28 cellular contexts compared by ENCODE assay signal in genomic region chr1:29408831-29409605, GRCh38.
"Had no signal": no experiment of that assay in that cellular context is flagged by ENCODE, and none has a peak within 500 bp of the region (broad histone marks: within the 10 kb centered on the region; RNA-seq: fewer than 3 reads in every experiment).

No MANE protein-coding gene starts in this region.

- H2AFZ ChIP-seq: hepatocyte had no signal

- H3K27ac Mint-ChIP-seq: memory B cell; mesothelial cell of epicardium; natural killer cell treated with Interleukin-12 subunit alpha and Interleukin-12 subunit beta and Interleukin-15 and Interleukin-18, amount 100 ng/mL, for 72 hours; stimulated activated effector memory CD8-positive, alpha-beta T cell treated with anti-CD3 and anti-CD28 coated beads, Interleukin-12 subunit alpha, Interleukin-12 subunit beta, amount 100 ng/mL, for 72 hours had no signal

- DNase-seq: cerebellar nuclear complex; dorsolateral prefrontal cortex; effector CD4-positive, alpha-beta T cell; foreskin fibroblast; gastrocnemius medialis; heart left ventricle; mucosa of descending colon; naive B cell; stimulated activated CD4-positive, alpha-beta T cell treated with anti-CD3 and anti-CD28 coated beads, Interleukin-2, amount 100 ng/mL, for 24 hours; stimulated activated CD4-positive, alpha-beta T cell treated with anti-CD3 and anti-CD28 coated beads, Interleukin-4, amount 100 ng/mL, for 24 hours; stimulated activated naive CD4-positive, alpha-beta T cell treated with Interleukin-2 at 50 U/mL for 16 hours; stomach; thyroid gland; trophoblast cell had no signal

- H3K36me3 ChIP-seq: gastrocnemius medialis, heart left ventricle, neutrophil, pancreas, prostate gland, right atrium auricular region, stomach, thyroid gland had no signal

- H3K4me3 ChIP-seq: dorsolateral prefrontal cortex, gastrocnemius medialis, heart left ventricle, hepatocyte, lung, mucosa of descending colon, pancreas, prostate gland, right atrium auricular region, stomach, thyroid gland had no signal

- H3K27me3 ChIP-seq: pancreas, right atrium auricular region, thyroid gland had no signal

- H3K4me3 Mint-ChIP-seq: memory B cell; mesothelial cell of epicardium; natural killer cell treated with Interleukin-12 subunit alpha and Interleukin-12 subunit beta and Interleukin-15 and Interleukin-18, amount 100 ng/mL, for 72 hours; neural crest cell; stimulated activated effector memory CD8-positive, alpha-beta T cell treated with anti-CD3 and anti-CD28 coated beads, Interleukin-12 subunit alpha, Interleukin-12 subunit beta, amount 100 ng/mL, for 72 hours had no signal

- FAIRE-seq: pancreas had no signal

- H3K79me2 ChIP-seq: hepatocyte had no signal

- H3K4me2 ChIP-seq: hepatocyte had no signal

- H3K9me3 ChIP-seq: gastrocnemius medialis, heart left ventricle, mucosa of descending colon, neutrophil, pancreas, prostate gland, right atrium auricular region, thyroid gland had no signal

- H3K36me3 Mint-ChIP-seq: memory B cell; mesothelial cell of epicardium; naive B cell; natural killer cell treated with Interleukin-12 subunit alpha and Interleukin-12 subunit beta and Interleukin-15 and Interleukin-18, amount 100 ng/mL, for 72 hours; stimulated activated effector memory CD8-positive, alpha-beta T cell treated with anti-CD3 and anti-CD28 coated beads, Interleukin-12 subunit alpha, Interleukin-12 subunit beta, amount 100 ng/mL, for 72 hours had no signal

- H3K27ac ChIP-seq: dorsolateral prefrontal cortex, epithelial cell of prostate, gastrocnemius medialis, heart left ventricle, hepatocyte, neutrophil, pancreas, prostate gland, right atrium auricular region, stomach, thyroid gland had no signal

- H3K4me1 Mint-ChIP-seq: memory B cell; mesothelial cell of epicardium; naive B cell; neural crest cell; stimulated activated effector memory CD8-positive, alpha-beta T cell treated with anti-CD3 and anti-CD28 coated beads, Interleukin-12 subunit alpha, Interleukin-12 subunit beta, amount 100 ng/mL, for 72 hours had no signal

- H3K4me1 ChIP-seq: gastrocnemius medialis, heart left ventricle, pancreas, prostate gland, right atrium auricular region, stomach, thyroid gland had no signal

- ATAC-seq: esophagus mucosa; gastrocnemius medialis; heart left ventricle; mucosa of descending colon; pancreas; sciatic nerve; stimulated activated effector memory CD8-positive, alpha-beta T cell treated with anti-CD3 and anti-CD28 coated beads, Interleukin-12 subunit alpha, Interleukin-12 subunit beta, amount 100 ng/mL, for 72 hours had no signal

- H3K9me3 Mint-ChIP-seq: memory B cell; naive B cell; natural killer cell treated with Interleukin-12 subunit alpha and Interleukin-12 subunit beta and Interleukin-15 and Interleukin-18, amount 100 ng/mL, for 72 hours; neural crest cell; stimulated activated effector memory CD8-positive, alpha-beta T cell treated with anti-CD3 and anti-CD28 coated beads, Interleukin-12 subunit alpha, Interleukin-12 subunit beta, amount 100 ng/mL, for 72 hours had no signal
